ENCODE assay signal across 1 cellular context in genomic region chr19:10230904-10231623, GRCh38.
TF ChIP-seq lines count a peak whose summit lies in the region.

A gene with protein sequence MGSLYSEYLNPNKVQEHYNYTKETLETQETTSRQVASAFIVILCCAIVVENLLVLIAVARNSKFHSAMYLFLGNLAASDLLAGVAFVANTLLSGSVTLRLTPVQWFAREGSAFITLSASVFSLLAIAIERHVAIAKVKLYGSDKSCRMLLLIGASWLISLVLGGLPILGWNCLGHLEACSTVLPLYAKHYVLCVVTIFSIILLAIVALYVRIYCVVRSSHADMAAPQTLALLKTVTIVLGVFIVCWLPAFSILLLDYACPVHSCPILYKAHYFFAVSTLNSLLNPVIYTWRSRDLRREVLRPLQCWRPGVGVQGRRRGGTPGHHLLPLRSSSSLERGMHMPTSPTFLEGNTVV (minus strand): TSS chr19:10231331. CDS start chr19:10224905, 6,426 bp downstream.

TF ChIP-seq in K562, 482 proteins besides CTCF, POLR2A, EP300 and RAD21 (continued from another document and continues in another):
- TF ChIP-seq, protein P1, sequence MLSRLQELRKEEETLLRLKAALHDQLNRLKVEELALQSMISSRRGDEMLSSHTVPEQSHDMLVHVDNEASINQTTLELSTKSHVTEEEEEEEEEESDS (CRISPR knock-in tag; IDR thresholded peaks at IDR 0.05): no peak
- TF ChIP-seq SMC3 (conservative IDR thresholded peaks at IDR 0.05; ENCODE audit: insufficient read depth, low read depth, low read length) (no peak), KAT7 (CRISPR knock-in tag; IDR thresholded peaks at IDR 0.05; ENCODE audit: borderline replicate concordance) (no peak), TRIM25 (IDR thresholded peaks at IDR 0.05; ENCODE audit: borderline replicate concordance) (no peak), ZNF586 (CRISPR knock-in tag; conservative IDR thresholded peaks at IDR 0.05) (no peak), SMAD2 (IDR thresholded peaks at IDR 0.05; ENCODE audit: low read depth, low read length) (no peak), SETDB1 (IDR thresholded peaks at IDR 0.05; ENCODE audit: low read length) (no peak), KLF16 (IDR thresholded peaks at IDR 0.05) (peak; percentile 73), ZNF780A (CRISPR knock-in tag; IDR thresholded peaks at IDR 0.05) (no peak), PML (IDR thresholded peaks at IDR 0.05; ENCODE audit: low read length) (peak; percentile 35; the same call in 1 of the 2 replicates), RBFOX2 (IDR thresholded peaks at IDR 0.05; ENCODE audit: low read depth, low read length) (peak; percentile 79), SREBF2 (CRISPR knock-in tag; IDR thresholded peaks at IDR 0.05) (no peak), XRCC5 (IDR thresholded peaks at IDR 0.05; ENCODE audit: low read depth, low read length) (no peak; the same call in 1 of the 2 replicates), GTF2A2 (tag; IDR thresholded peaks at IDR 0.05) (no peak), SRSF9 (IDR thresholded peaks at IDR 0.05; ENCODE audit: borderline replicate concordance, low read depth, low read length) (no peak), ZNF589 (CRISPR knock-in tag; IDR thresholded peaks at IDR 0.05; ENCODE audit: low read depth) (no peak), ZNF436 (CRISPR knock-in tag; IDR thresholded peaks at IDR 0.05) (no peak), ZNF174 (CRISPR knock-in tag; IDR thresholded peaks at IDR 0.05) (no peak), ZFPM2 (CRISPR knock-in tag; IDR thresholded peaks at IDR 0.05) (no peak), ZKSCAN8 (CRISPR knock-in tag; IDR thresholded peaks at IDR 0.05) (no peak), BRF1 (IDR thresholded peaks at IDR 0.05; ENCODE audit: borderline replicate concordance, extremely low read depth, insufficient read length) (no peak), ZBTB33 (CRISPR knock-in tag; IDR thresholded peaks at IDR 0.05) (no peak), FOXP1 (CRISPR knock-in tag; IDR thresholded peaks at IDR 0.05) (no peak), TRIM24 (IDR thresholded peaks at IDR 0.05) (no peak), RHOXF2B (CRISPR knock-in tag; conservative IDR thresholded peaks at IDR 0.05) (no peak), FUS (optimal IDR thresholded peaks at IDR 0.05; ENCODE audit: low read depth, low read length) (peak; percentile 65), FOXJ2 (tag; IDR thresholded peaks at IDR 0.05) (no peak), GATAD2B (IDR thresholded peaks at IDR 0.05; ENCODE audit: borderline replicate concordance) (no peak), CBX8 (IDR thresholded peaks at IDR 0.05; ENCODE audit: borderline replicate concordance, extremely low read depth, low read depth, low read length, poor library complexity, severe bottlenecking) (no peak), DLX4 (CRISPR knock-in tag; IDR thresholded peaks at IDR 0.05) (no peak), ZNF197 (CRISPR knock-in tag; IDR thresholded peaks at IDR 0.05; ENCODE audit: low read depth) (no peak), TBP (optimal IDR thresholded peaks at IDR 0.05; ENCODE audit: low read depth, low read length) (no peak), ZNF785 (CRISPR knock-in tag; IDR thresholded peaks at IDR 0.05) (no peak), CREB5 (CRISPR knock-in tag; IDR thresholded peaks at IDR 0.05) (no peak), CHD1 (IDR thresholded peaks at IDR 0.05; ENCODE audit: low read length) (no peak)
- TF ChIP-seq, protein P2, sequence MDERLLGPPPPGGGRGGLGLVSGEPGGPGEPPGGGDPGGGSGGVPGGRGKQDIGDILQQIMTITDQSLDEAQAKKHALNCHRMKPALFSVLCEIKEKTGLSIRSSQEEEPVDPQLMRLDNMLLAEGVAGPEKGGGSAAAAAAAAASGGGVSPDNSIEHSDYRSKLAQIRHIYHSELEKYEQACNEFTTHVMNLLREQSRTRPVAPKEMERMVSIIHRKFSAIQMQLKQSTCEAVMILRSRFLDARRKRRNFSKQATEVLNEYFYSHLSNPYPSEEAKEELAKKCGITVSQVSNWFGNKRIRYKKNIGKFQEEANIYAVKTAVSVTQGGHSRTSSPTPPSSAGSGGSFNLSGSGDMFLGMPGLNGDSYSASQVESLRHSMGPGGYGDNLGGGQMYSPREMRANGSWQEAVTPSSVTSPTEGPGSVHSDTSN (CRISPR knock-in tag; IDR thresholded peaks at IDR 0.05; ENCODE audit: low read depth): no peak
- TF ChIP-seq, protein P2 (tag; conservative IDR thresholded peaks at IDR 0.05; ENCODE audit: low read depth): no peak
- TF ChIP-seq, protein P3, sequence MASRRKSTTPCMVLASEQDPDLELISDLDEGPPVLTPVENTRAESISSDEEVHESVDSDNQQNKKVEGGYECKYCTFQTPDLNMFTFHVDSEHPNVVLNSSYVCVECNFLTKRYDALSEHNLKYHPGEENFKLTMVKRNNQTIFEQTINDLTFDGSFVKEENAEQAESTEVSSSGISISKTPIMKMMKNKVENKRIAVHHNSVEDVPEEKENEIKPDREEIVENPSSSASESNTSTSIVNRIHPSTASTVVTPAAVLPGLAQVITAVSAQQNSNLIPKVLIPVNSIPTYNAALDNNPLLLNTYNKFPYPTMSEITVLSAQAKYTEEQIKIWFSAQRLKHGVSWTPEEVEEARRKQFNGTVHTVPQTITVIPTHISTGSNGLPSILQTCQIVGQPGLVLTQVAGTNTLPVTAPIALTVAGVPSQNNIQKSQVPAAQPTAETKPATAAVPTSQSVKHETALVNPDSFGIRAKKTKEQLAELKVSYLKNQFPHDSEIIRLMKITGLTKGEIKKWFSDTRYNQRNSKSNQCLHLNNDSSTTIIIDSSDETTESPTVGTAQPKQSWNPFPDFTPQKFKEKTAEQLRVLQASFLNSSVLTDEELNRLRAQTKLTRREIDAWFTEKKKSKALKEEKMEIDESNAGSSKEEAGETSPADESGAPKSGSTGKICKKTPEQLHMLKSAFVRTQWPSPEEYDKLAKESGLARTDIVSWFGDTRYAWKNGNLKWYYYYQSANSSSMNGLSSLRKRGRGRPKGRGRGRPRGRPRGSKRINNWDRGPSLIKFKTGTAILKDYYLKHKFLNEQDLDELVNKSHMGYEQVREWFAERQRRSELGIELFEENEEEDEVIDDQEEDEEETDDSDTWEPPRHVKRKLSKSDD (conservative IDR thresholded peaks at IDR 0.05; ENCODE audit: low read length): no peak
- TF ChIP-seq, protein P4, sequence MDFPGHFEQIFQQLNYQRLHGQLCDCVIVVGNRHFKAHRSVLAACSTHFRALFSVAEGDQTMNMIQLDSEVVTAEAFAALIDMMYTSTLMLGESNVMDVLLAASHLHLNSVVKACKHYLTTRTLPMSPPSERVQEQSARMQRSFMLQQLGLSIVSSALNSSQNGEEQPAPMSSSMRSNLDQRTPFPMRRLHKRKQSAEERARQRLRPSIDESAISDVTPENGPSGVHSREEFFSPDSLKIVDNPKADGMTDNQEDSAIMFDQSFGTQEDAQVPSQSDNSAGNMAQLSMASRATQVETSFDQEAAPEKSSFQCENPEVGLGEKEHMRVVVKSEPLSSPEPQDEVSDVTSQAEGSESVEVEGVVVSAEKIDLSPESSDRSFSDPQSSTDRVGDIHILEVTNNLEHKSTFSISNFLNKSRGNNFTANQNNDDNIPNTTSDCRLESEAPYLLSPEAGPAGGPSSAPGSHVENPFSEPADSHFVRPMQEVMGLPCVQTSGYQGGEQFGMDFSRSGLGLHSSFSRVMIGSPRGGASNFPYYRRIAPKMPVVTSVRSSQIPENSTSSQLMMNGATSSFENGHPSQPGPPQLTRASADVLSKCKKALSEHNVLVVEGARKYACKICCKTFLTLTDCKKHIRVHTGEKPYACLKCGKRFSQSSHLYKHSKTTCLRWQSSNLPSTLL (IDR thresholded peaks at IDR 0.05): no peak
- TF ChIP-seq, protein P5, sequence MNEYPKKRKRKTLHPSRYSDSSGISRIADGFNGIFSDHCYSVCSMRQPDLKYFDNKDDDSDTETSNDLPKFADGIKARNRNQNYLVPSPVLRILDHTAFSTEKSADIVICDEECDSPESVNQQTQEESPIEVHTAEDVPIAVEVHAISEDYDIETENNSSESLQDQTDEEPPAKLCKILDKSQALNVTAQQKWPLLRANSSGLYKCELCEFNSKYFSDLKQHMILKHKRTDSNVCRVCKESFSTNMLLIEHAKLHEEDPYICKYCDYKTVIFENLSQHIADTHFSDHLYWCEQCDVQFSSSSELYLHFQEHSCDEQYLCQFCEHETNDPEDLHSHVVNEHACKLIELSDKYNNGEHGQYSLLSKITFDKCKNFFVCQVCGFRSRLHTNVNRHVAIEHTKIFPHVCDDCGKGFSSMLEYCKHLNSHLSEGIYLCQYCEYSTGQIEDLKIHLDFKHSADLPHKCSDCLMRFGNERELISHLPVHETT (CRISPR knock-in tag; conservative IDR thresholded peaks at IDR 0.05 in 1 of 2, IDR thresholded peaks at IDR 0.05 in 1 of 2): peak in 1 of 2 experiments; percentile 61; a peak in 1 of 4 replicates
- TF ChIP-seq, protein P6, sequence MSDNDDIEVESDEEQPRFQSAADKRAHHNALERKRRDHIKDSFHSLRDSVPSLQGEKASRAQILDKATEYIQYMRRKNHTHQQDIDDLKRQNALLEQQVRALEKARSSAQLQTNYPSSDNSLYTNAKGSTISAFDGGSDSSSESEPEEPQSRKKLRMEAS (CRISPR knock-in tag; IDR thresholded peaks at IDR 0.05): peak; percentile 32
- TF ChIP-seq, protein P7, sequence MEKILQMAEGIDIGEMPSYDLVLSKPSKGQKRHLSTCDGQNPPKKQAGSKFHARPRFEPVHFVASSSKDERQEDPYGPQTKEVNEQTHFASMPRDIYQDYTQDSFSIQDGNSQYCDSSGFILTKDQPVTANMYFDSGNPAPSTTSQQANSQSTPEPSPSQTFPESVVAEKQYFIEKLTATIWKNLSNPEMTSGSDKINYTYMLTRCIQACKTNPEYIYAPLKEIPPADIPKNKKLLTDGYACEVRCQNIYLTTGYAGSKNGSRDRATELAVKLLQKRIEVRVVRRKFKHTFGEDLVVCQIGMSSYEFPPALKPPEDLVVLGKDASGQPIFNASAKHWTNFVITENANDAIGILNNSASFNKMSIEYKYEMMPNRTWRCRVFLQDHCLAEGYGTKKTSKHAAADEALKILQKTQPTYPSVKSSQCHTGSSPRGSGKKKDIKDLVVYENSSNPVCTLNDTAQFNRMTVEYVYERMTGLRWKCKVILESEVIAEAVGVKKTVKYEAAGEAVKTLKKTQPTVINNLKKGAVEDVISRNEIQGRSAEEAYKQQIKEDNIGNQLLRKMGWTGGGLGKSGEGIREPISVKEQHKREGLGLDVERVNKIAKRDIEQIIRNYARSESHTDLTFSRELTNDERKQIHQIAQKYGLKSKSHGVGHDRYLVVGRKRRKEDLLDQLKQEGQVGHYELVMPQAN (IDR thresholded peaks at IDR 0.05; ENCODE audit: borderline replicate concordance): no peak
- TF ChIP-seq, protein P8, sequence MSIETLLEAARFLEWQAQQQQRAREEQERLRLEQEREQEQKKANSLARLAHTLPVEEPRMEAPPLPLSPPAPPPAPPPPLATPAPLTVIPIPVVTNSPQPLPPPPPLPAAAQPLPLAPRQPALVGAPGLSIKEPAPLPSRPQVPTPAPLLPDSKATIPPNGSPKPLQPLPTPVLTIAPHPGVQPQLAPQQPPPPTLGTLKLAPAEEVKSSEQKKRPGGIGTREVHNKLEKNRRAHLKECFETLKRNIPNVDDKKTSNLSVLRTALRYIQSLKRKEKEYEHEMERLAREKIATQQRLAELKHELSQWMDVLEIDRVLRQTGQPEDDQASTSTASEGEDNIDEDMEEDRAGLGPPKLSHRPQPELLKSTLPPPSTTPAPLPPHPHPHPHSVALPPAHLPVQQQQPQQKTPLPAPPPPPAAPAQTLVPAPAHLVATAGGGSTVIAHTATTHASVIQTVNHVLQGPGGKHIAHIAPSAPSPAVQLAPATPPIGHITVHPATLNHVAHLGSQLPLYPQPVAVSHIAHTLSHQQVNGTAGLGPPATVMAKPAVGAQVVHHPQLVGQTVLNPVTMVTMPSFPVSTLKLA (conservative IDR thresholded peaks at IDR 0.05): peak; percentile 38 to 46; a peak in 2 of 4 replicates
